ENCODE assay signal across 31 cellular contexts in genomic region chr11:74446445-74446844, GRCh38. TPM values are rescaled to one million over a fixed set of nuclear protein-coding genes. Genes with fewer than 3 reads are reported as not detected.
"Had no signal": no experiment of that assay in that cellular context is flagged by ENCODE, and none has a peak within 500 bp of the region (broad histone marks: within the 10 kb centered on the region; RNA-seq: fewer than 3 reads in every experiment).

No MANE protein-coding gene starts in this region.

- DNase-seq: activated CD4-positive, alpha-beta T cell treated with anti-CD3 and anti-CD28 coated beads for 48 hours; activated CD4-positive, alpha-beta T cell treated with anti-CD3 and anti-CD28 coated beads, Interleukin-2, amount 50 U/mL, for 48 hours; activated CD8-positive, alpha-beta memory T cell treated with anti-CD3 and anti-CD28 coated beads for 24 hours; activated gamma-delta T cell; activated naive CD4-positive, alpha-beta T cell treated with anti-CD3 and anti-CD28 coated beads, Interleukin-2, amount 50 U/mL, for 16 hours; amygdala; caudate nucleus; esophagus squamous epithelium; head of caudate nucleus; hypothalamus; immature natural killer cell; midbrain; naive thymus-derived CD4-positive, alpha-beta T cell; pancreas; retina; sigmoid colon; small intestine; stimulated activated CD4-positive, alpha-beta T cell treated with anti-CD3 and anti-CD28 coated beads, Interleukin-4, amount 100 ng/mL, for 24 hours; stimulated activated naive CD8-positive, alpha-beta T cell treated with anti-CD3 and anti-CD28 coated beads, Interleukin-15, amount 100 ng/mL, for 72 hours; substantia nigra; T-helper 17 cell; T1000; upper lobe of left lung; WERI-Rb-1 had no signal

- ATAC-seq: activated CD4-positive, CD25-positive, alpha-beta regulatory T cell treated with anti-CD3 and anti-CD28 coated beads, Interleukin-2, amount 50 U/mL, for 24 hours; naive thymus-derived CD4-positive, alpha-beta T cell; pancreas; stimulated activated effector memory CD8-positive, alpha-beta T cell treated with anti-CD3 and anti-CD28 coated beads, Interleukin-12 subunit alpha, Interleukin-12 subunit beta, amount 100 ng/mL, for 72 hours; stimulated activated naive CD8-positive, alpha-beta T cell treated with anti-CD3 and anti-CD28 coated beads, Interleukin-15, amount 100 ng/mL, for 72 hours; T-helper 17 cell had no signal

- H3K4me3 Mint-ChIP-seq: activated T-helper 1 cell treated with anti-CD3 and anti-CD28 coated beads, Interleukin-12 subunit alpha, Interleukin-12 subunit beta, Interleukin-2, Interleukin-4 antibody, amounts not matched to agents 30 ng/mL and 10 ng/mL and 1 ng/mL, durations not matched to agents 14 hours and 24 hours and 36 hours; dendritic cell treated with granulocyte-macrophage colony-stimulating factor and Interleukin-4, amounts not matched to agents 40 ng/mL and 50 ng/mL, for 4 days; immature natural killer cell; naive thymus-derived CD4-positive, alpha-beta T cell; stimulated activated effector memory CD8-positive, alpha-beta T cell treated with anti-CD3 and anti-CD28 coated beads, Interleukin-12 subunit alpha, Interleukin-12 subunit beta, amount 100 ng/mL, for 72 hours; stimulated activated naive CD8-positive, alpha-beta T cell treated with anti-CD3 and anti-CD28 coated beads, Interleukin-15, amount 100 ng/mL, for 72 hours; T-helper 17 cell had no signal

- H3K9me3 Mint-ChIP-seq: activated T-helper 1 cell treated with anti-CD3 and anti-CD28 coated beads, Interleukin-12 subunit alpha, Interleukin-12 subunit beta, Interleukin-2, Interleukin-4 antibody, amounts not matched to agents 30 ng/mL and 10 ng/mL and 1 ng/mL, durations not matched to agents 14 hours and 24 hours and 36 hours; dendritic cell treated with granulocyte-macrophage colony-stimulating factor and Interleukin-4, amounts not matched to agents 40 ng/mL and 50 ng/mL, for 4 days; immature natural killer cell; stimulated activated effector memory CD8-positive, alpha-beta T cell treated with anti-CD3 and anti-CD28 coated beads, Interleukin-12 subunit alpha, Interleukin-12 subunit beta, amount 100 ng/mL, for 72 hours had no signal

- H3K4me1 Mint-ChIP-seq: immature natural killer cell; stimulated activated effector memory CD8-positive, alpha-beta T cell treated with anti-CD3 and anti-CD28 coated beads, Interleukin-12 subunit alpha, Interleukin-12 subunit beta, amount 100 ng/mL, for 72 hours had no signal

- H3K27ac Mint-ChIP-seq: activated T-helper 1 cell treated with anti-CD3 and anti-CD28 coated beads, Interleukin-12 subunit alpha, Interleukin-12 subunit beta, Interleukin-2, Interleukin-4 antibody, amounts not matched to agents 30 ng/mL and 10 ng/mL and 1 ng/mL, durations not matched to agents 14 hours and 24 hours and 36 hours; dendritic cell treated with granulocyte-macrophage colony-stimulating factor and Interleukin-4, amounts not matched to agents 40 ng/mL and 50 ng/mL, for 4 days; immature natural killer cell; naive thymus-derived CD4-positive, alpha-beta T cell; stimulated activated effector memory CD8-positive, alpha-beta T cell treated with anti-CD3 and anti-CD28 coated beads, Interleukin-12 subunit alpha, Interleukin-12 subunit beta, amount 100 ng/mL, for 72 hours; stimulated activated naive CD8-positive, alpha-beta T cell treated with anti-CD3 and anti-CD28 coated beads, Interleukin-15, amount 100 ng/mL, for 72 hours; T-helper 17 cell had no signal

- H3K27me3 ChIP-seq: esophagus squamous epithelium, pancreas, sigmoid colon, upper lobe of left lung had no signal

- H3K27ac ChIP-seq: epithelial cell of prostate, esophagus squamous epithelium, pancreas, prostate gland, sigmoid colon, upper lobe of left lung, WERI-Rb-1 had no signal

- H3K27me3 Mint-ChIP-seq: dendritic cell treated with granulocyte-macrophage colony-stimulating factor and Interleukin-4, amounts not matched to agents 40 ng/mL and 50 ng/mL, for 4 days; stimulated activated naive CD8-positive, alpha-beta T cell treated with anti-CD3 and anti-CD28 coated beads, Interleukin-15, amount 100 ng/mL, for 72 hours had no signal

- H3K4me3 ChIP-seq: esophagus squamous epithelium, pancreas, prostate gland, sigmoid colon, upper lobe of left lung had no signal

- H3K36me3 Mint-ChIP-seq: immature natural killer cell; naive thymus-derived CD4-positive, alpha-beta T cell; stimulated activated effector memory CD8-positive, alpha-beta T cell treated with anti-CD3 and anti-CD28 coated beads, Interleukin-12 subunit alpha, Interleukin-12 subunit beta, amount 100 ng/mL, for 72 hours had no signal

- H3K9me3 ChIP-seq: esophagus squamous epithelium, pancreas, prostate gland, sigmoid colon, upper lobe of left lung had no signal

- H3K36me3 ChIP-seq: esophagus squamous epithelium, pancreas, prostate gland, sigmoid colon, upper lobe of left lung, WERI-Rb-1 had no signal

RNA-seq across cellular contexts. Expression of gene KCNE3, which starts 20.9 kb away (rescaled TPM):
- total RNA-seq: activated T-helper 1 cell treated with anti-CD3 and anti-CD28 coated beads, Interleukin-12 subunit alpha, Interleukin-12 subunit beta, Interleukin-2, Interleukin-4 antibody, amounts not matched to agents 30 ng/mL and 10 ng/mL and 1 ng/mL, durations not matched to agents 14 hours and 24 hours and 36 hours had no signal
- polyA plus RNA-seq: naive thymus-derived CD4-positive, alpha-beta T cell; neural cell had no signal
